Comparison of ENCODE assay signal across 1 cellular context in the genomic region with DNA sequence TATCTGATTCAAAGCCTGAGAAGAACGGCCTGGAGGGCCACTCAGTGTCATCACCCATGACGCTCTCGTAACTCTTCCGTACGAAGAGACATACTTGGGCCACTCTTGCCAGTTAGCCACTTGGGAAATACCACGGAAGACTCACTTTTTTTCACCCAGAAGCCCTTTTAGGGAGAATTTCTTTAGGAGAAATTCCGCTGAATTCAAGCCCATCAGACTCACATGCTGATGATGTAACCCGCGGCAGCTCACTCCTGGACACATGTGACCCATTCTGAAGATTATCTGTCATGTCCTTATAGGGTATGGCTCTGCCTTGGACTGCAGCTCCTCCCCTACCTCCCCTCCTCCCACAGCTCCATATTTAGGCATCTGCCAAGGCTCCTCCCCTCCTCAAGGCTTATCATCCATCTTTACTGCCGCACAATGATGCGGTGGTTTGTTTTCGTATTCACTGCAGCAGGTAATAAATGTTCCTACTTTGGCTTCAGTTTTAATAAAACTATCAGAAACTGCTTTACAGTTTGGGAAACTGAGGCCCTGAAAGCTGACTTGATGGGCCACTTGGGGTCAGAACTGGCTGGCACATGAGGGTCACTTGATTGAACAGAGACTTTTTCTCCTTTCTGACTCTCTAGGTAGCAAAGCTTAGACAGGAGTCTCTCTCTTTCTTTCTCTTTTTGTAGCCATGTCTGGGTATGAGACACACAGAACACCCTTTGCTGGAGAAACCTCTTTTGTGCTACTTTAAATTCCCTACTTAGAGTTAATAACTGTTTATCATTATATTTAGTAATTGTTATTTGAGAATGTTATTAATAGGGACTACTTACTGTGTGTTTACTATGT.
TF ChIP-seq lines count a peak whose summit lies in the region.

No MANE protein-coding gene starts in this region.

TF ChIP-seq in K562, 482 proteins besides CTCF, POLR2A, EP300 and RAD21 (continued from another document and continues in another):
- TF ChIP-seq MNT (conservative IDR thresholded peaks at IDR 0.05) (peak; percentile 80 to 88), PRPF4 (IDR thresholded peaks at IDR 0.05; ENCODE audit: insufficient read depth, low read depth, low read length, poor library complexity, severe bottlenecking) (no peak), POLR2G (IDR thresholded peaks at IDR 0.05; ENCODE audit: low read depth, low read length) (no peak), PCBP2 (IDR thresholded peaks at IDR 0.05; ENCODE audit: low read depth, low read length, poor library complexity, severe bottlenecking) (no peak), ZNF778 (CRISPR knock-in tag; IDR thresholded peaks at IDR 0.05) (no peak), ZNF232 (CRISPR knock-in tag; IDR thresholded peaks at IDR 0.05) (no peak), CBX5 (IDR thresholded peaks at IDR 0.05; ENCODE audit: borderline replicate concordance, low read depth) (no peak), E2F4 (CRISPR knock-in tag; IDR thresholded peaks at IDR 0.05; ENCODE audit: low read depth) (no peak), KDM5B (IDR thresholded peaks at IDR 0.05; ENCODE audit: insufficient replicate concordance, low read depth, low read length) (no peak), NUFIP1 (IDR thresholded peaks at IDR 0.05; ENCODE audit: partially characterized antibody) (no peak), ILF3 (IDR thresholded peaks at IDR 0.05; ENCODE audit: borderline replicate concordance) (no peak), ERF (CRISPR knock-in tag; IDR thresholded peaks at IDR 0.05) (no peak), ZNF766 (CRISPR knock-in tag; conservative IDR thresholded peaks at IDR 0.05) (peak; percentile 82), ZNF3 (CRISPR knock-in tag; IDR thresholded peaks at IDR 0.05) (no peak), GTF2E2 (tag; IDR thresholded peaks at IDR 0.05) (peak; percentile 97), JUNB (CRISPR knock-in tag; conservative IDR thresholded peaks at IDR 0.05) (0 out of 2 replicates have a peak, but pooled peaks have one; percentile 6), ZFPM2 (CRISPR knock-in tag; IDR thresholded peaks at IDR 0.05) (no peak), CBFA2T3 (IDR thresholded peaks at IDR 0.05) (peak; percentile 6; the same call in 1 of the 2 replicates), NFXL1 (CRISPR knock-in tag; IDR thresholded peaks at IDR 0.05) (no peak), SRSF9 (IDR thresholded peaks at IDR 0.05; ENCODE audit: borderline replicate concordance, low read depth, low read length) (no peak), JUN (IDR thresholded peaks at IDR 0.05; ENCODE audit: borderline replicate concordance, low read depth, low read length) (peak; percentile 75), JUN (CRISPR knock-in tag; IDR thresholded peaks at IDR 0.05; ENCODE audit: borderline replicate concordance) (no peak), EP400 (IDR thresholded peaks at IDR 0.05) (peak; percentile 98), ELF1 (tag; IDR thresholded peaks at IDR 0.05) (no peak), ZKSCAN3 (CRISPR knock-in tag; IDR thresholded peaks at IDR 0.05) (no peak), ZNF644 (tag; IDR thresholded peaks at IDR 0.05; ENCODE audit: low read depth) (peak; percentile 94; the same call in 1 of the 2 replicates), RBM39 (optimal IDR thresholded peaks at IDR 0.05; ENCODE audit: low read depth, low read length) (no peak), TAF15 (IDR thresholded peaks at IDR 0.05; ENCODE audit: low read depth, low read length) (no peak), TAF1 (IDR thresholded peaks at IDR 0.05; ENCODE audit: control insufficient read depth, extremely low read depth, insufficient read depth, low read length, severe bottlenecking) (peak; percentile 27), BCL6 (CRISPR knock-in tag; IDR thresholded peaks at IDR 0.05) (no peak), SRF (CRISPR knock-in tag; IDR thresholded peaks at IDR 0.05) (peak; percentile 100), SFPQ (IDR thresholded peaks at IDR 0.05; ENCODE audit: low read depth, low read length) (no peak), MTA3 (IDR thresholded peaks at IDR 0.05; ENCODE audit: borderline replicate concordance) (peak; percentile 40; the same call in 1 of the 2 replicates), ZNF133 (CRISPR knock-in tag; IDR thresholded peaks at IDR 0.05) (no peak), DACH1 (IDR thresholded peaks at IDR 0.05; ENCODE audit: partially characterized antibody) (peak; percentile 24), RBM25 (IDR thresholded peaks at IDR 0.05; ENCODE audit: low read depth, low read length, severe bottlenecking) (no peak), MLLT1 (IDR thresholded peaks at IDR 0.05) (peak in 1 of 2 experiments; percentile 11; a peak in 2 of 4 replicates), SMAD4 (CRISPR knock-in tag; conservative IDR thresholded peaks at IDR 0.05) (no peak), TCF7L2 (IDR thresholded peaks at IDR 0.05; ENCODE audit: low read depth, low read length) (no peak), TBL1XR1 (IDR thresholded peaks at IDR 0.05; ENCODE audit: low read length in 2 of 2) (no peak; a peak in 1 of 4 replicates), HMG20A (CRISPR knock-in tag; conservative IDR thresholded peaks at IDR 0.05) (no peak), NFE2L1 (tag; IDR thresholded peaks at IDR 0.05; ENCODE audit: borderline replicate concordance, low read depth) (no peak), ILK (tag; IDR thresholded peaks at IDR 0.05; ENCODE audit: borderline replicate concordance, low read depth) (no peak), CEBPZ (IDR thresholded peaks at IDR 0.05; ENCODE audit: borderline replicate concordance, low read depth, low read length) (no peak), COPS2 (conservative IDR thresholded peaks at IDR 0.05) (no peak), SUPT5H (IDR thresholded peaks at IDR 0.05) (peak; percentile 67), CAMTA2 (CRISPR knock-in tag; conservative IDR thresholded peaks at IDR 0.05) (no peak), MEIS2 (IDR thresholded peaks at IDR 0.05; ENCODE audit: partially characterized antibody) (peak; percentile 79), TEAD2 (tag; IDR thresholded peaks at IDR 0.05) (no peak)
- TF ChIP-seq, protein P1, sequence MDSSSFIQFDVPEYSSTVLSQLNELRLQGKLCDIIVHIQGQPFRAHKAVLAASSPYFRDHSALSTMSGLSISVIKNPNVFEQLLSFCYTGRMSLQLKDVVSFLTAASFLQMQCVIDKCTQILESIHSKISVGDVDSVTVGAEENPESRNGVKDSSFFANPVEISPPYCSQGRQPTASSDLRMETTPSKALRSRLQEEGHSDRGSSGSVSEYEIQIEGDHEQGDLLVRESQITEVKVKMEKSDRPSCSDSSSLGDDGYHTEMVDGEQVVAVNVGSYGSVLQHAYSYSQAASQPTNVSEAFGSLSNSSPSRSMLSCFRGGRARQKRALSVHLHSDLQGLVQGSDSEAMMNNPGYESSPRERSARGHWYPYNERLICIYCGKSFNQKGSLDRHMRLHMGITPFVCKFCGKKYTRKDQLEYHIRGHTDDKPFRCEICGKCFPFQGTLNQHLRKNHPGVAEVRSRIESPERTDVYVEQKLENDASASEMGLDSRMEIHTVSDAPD (CRISPR knock-in tag; IDR thresholded peaks at IDR 0.05): no peak
- TF ChIP-seq, protein P2, sequence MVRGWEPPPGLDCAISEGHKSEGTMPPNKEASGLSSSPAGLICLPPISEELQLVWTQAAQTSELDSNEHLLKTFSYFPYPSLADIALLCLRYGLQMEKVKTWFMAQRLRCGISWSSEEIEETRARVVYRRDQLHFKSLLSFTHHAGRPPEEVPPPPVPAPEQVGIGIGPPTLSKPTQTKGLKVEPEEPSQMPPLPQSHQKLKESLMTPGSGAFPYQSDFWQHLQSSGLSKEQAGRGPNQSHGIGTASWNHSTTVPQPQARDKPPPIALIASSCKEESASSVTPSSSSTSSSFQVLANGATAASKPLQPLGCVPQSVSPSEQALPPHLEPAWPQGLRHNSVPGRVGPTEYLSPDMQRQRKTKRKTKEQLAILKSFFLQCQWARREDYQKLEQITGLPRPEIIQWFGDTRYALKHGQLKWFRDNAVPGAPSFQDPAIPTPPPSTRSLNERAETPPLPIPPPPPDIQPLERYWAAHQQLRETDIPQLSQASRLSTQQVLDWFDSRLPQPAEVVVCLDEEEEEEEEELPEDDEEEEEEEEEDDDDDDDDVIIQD (CRISPR knock-in tag; IDR thresholded peaks at IDR 0.05): 0 out of 2 replicates have a peak, but pooled peaks have one; percentile 51
- TF ChIP-seq, protein P3, sequence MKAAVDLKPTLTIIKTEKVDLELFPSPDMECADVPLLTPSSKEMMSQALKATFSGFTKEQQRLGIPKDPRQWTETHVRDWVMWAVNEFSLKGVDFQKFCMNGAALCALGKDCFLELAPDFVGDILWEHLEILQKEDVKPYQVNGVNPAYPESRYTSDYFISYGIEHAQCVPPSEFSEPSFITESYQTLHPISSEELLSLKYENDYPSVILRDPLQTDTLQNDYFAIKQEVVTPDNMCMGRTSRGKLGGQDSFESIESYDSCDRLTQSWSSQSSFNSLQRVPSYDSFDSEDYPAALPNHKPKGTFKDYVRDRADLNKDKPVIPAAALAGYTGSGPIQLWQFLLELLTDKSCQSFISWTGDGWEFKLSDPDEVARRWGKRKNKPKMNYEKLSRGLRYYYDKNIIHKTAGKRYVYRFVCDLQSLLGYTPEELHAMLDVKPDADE (conservative IDR thresholded peaks at IDR 0.05; ENCODE audit: control insufficient read depth, low read depth, low read length): no peak
- TF ChIP-seq, protein P4, sequence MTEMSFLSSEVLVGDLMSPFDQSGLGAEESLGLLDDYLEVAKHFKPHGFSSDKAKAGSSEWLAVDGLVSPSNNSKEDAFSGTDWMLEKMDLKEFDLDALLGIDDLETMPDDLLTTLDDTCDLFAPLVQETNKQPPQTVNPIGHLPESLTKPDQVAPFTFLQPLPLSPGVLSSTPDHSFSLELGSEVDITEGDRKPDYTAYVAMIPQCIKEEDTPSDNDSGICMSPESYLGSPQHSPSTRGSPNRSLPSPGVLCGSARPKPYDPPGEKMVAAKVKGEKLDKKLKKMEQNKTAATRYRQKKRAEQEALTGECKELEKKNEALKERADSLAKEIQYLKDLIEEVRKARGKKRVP (CRISPR knock-in tag; IDR thresholded peaks at IDR 0.05): peak; percentile 90
